Comparison of ENCODE assay signal across 32 cellular contexts in the genomic region with DNA sequence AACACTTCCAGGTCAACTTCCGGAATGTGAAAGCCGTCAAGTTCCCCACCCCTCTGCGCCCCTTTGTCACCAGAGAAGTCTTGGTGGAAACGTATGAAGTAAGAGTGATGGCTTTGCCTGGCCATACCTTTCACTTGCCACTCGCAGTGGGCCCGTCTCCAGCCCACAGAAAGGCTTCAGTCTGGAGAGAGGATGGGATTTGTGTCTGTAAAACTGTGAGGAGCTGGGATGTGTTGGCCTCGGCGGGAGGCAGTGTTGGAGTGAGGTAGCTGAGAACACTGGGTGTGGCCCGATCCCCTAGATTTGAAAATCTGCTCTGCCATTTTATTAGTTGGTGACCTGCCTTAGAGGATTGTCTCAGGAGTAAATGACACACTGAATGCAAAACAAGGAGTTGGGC. TPM values are rescaled to one million over a fixed set of nuclear protein-coding genes. Genes with fewer than 3 reads are reported as not detected.
"Had no signal": no experiment of that assay in that cellular context is flagged by ENCODE, and none has a peak within 500 bp of the region (broad histone marks: within the 10 kb centered on the region; RNA-seq: fewer than 3 reads in every experiment).

No MANE protein-coding gene starts in this region.

- H3K4me3 ChIP-seq: Peyer's patch, SJSA1 had no signal

- H3K4me3 Mint-ChIP-seq: activated CD4-positive, alpha-beta memory T cell treated with anti-CD3 and anti-CD28 coated beads for 36 hours; activated naive CD4-positive, alpha-beta T cell treated with anti-CD3 and anti-CD28 coated beads, Interleukin-2, amount 10 ng/mL, durations not matched to agents 7 days and 5 days; activated naive CD8-positive, alpha-beta T cell; central memory CD8-positive, alpha-beta T cell; T-helper 1 cell treated with Interleukin-12 subunit alpha and Interleukin-12 subunit beta and Interleukin-4 antibody, amounts not matched to agents 30 μg/mL and 1 μg/mL, for 36 hours; T-helper 2 cell treated with Interferon-gamma antibody and Interleukin-4, amounts not matched to agents 5 μg/mL and 100 μg/mL, for 36 hours had no signal

- ATAC-seq: activated CD4-positive, CD25-positive, alpha-beta regulatory T cell treated with anti-CD3 and anti-CD28 coated beads, Interleukin-2, amount 50 U/mL, for 24 hours; PC-3 had no signal

- H3K27ac Mint-ChIP-seq: activated CD4-positive, alpha-beta memory T cell treated with anti-CD3 and anti-CD28 coated beads for 36 hours; activated naive CD4-positive, alpha-beta T cell treated with anti-CD3 and anti-CD28 coated beads, Interleukin-2, amount 10 ng/mL, durations not matched to agents 7 days and 5 days; activated naive CD8-positive, alpha-beta T cell; activated T-helper 2 cell treated with anti-CD3 and anti-CD28 coated beads, Interferon-gamma antibody, Interleukin-2, Interleukin-4, amounts not matched to agents 10 μg/mL and 5 μg/mL and 100 μg/mL, durations not matched to agents 14 hours and 24 hours and 36 hours; T-helper 1 cell treated with Interleukin-12 subunit alpha and Interleukin-12 subunit beta and Interleukin-4 antibody, amounts not matched to agents 30 μg/mL and 1 μg/mL, for 36 hours; T-helper 2 cell treated with Interferon-gamma antibody and Interleukin-4, amounts not matched to agents 5 μg/mL and 100 μg/mL, for 36 hours had no signal

- H3K27ac ChIP-seq: brain microvascular endothelial cell, Peyer's patch, SJSA1 had no signal

- H3K36me3 ChIP-seq: SJSA1 had no signal

- H3K9me3 ChIP-seq: Peyer's patch, SJSA1, SK-N-SH had no signal

- DNase-seq: activated CD4-positive, alpha-beta memory T cell treated with anti-CD3 and anti-CD28 coated beads for 36 hours; activated CD4-positive, alpha-beta T cell treated with anti-CD3 and anti-CD28 coated beads for 4 hours; activated CD4-positive, alpha-beta T cell treated with anti-CD3 and anti-CD28 coated beads, Interleukin-2, amount 50 U/mL, for 1 hour; activated CD8-positive, alpha-beta memory T cell treated with anti-CD3 and anti-CD28 coated beads, Interleukin-2, amount 50 U/mL, for 48 hours; activated naive CD4-positive, alpha-beta T cell treated with anti-CD3 and anti-CD28 coated beads, Interleukin-2, amount 10 ng/mL, durations not matched to agents 7 days and 5 days; activated T-cell treated with anti-CD3 and anti-CD28 coated beads, Interleukin-2, amount 50 U/mL, for 1 hour; amniotic stem cell; brain microvascular endothelial cell; Kasumi-1; KG1; MM.1S; MV-4-11; NCI-H1092; NCI-H1436 treated with DMSO at 0.1 percent for 48 hours; NCI-H1694 treated with DMSO at 0.1 percent for 48 hours; NCI-H2029; NCI-H510A; NCI-H526; NCI-H748 treated with DMSO at 0.1 percent for 48 hours; NK-92 treated with Interleukin-12 subunit alpha and Interleukin-12 subunit beta, amount 100 ng/mL, for 24 hours; PC-3; RPMI8226; SHP77 treated with DMSO at 0.1 percent for 48 hours; SK-N-SH had no signal

- H3K27me3 ChIP-seq: brain microvascular endothelial cell, Peyer's patch, SJSA1 had no signal

- H3K4me1 ChIP-seq: SJSA1 had no signal

- H3K27me3 Mint-ChIP-seq: activated CD4-positive, alpha-beta memory T cell treated with anti-CD3 and anti-CD28 coated beads for 36 hours; activated naive CD4-positive, alpha-beta T cell treated with anti-CD3 and anti-CD28 coated beads, Interleukin-2, amount 10 ng/mL, durations not matched to agents 7 days and 5 days; activated naive CD8-positive, alpha-beta T cell; central memory CD8-positive, alpha-beta T cell had no signal

- H3K9me3 Mint-ChIP-seq: activated CD4-positive, alpha-beta memory T cell treated with anti-CD3 and anti-CD28 coated beads for 36 hours; activated naive CD4-positive, alpha-beta T cell treated with anti-CD3 and anti-CD28 coated beads, Interleukin-2, amount 10 ng/mL, durations not matched to agents 7 days and 5 days; activated T-helper 2 cell treated with anti-CD3 and anti-CD28 coated beads, Interferon-gamma antibody, Interleukin-2, Interleukin-4, amounts not matched to agents 10 μg/mL and 5 μg/mL and 100 μg/mL, durations not matched to agents 14 hours and 24 hours and 36 hours; central memory CD8-positive, alpha-beta T cell; T-helper 1 cell treated with Interleukin-12 subunit alpha and Interleukin-12 subunit beta and Interleukin-4 antibody, amounts not matched to agents 30 μg/mL and 1 μg/mL, for 36 hours; T-helper 2 cell treated with Interferon-gamma antibody and Interleukin-4, amounts not matched to agents 5 μg/mL and 100 μg/mL, for 36 hours had no signal

RNA-seq across cellular contexts. Expression of gene DENND2A, which starts 38.6 kb away (rescaled TPM):
- total RNA-seq: activated CD4-positive, alpha-beta memory T cell treated with anti-CD3 and anti-CD28 coated beads for 36 hours; activated T-helper 2 cell treated with anti-CD3 and anti-CD28 coated beads, Interferon-gamma antibody, Interleukin-2, Interleukin-4, amounts not matched to agents 10 μg/mL and 5 μg/mL and 100 μg/mL, durations not matched to agents 14 hours and 24 hours and 36 hours had no signal
